ENCODE assay signal across 19 cellular contexts in genomic region chr21:34970566-34970965, GRCh38.
DNase-seq lines count a peak whose midpoint lies in the region; ATAC-seq lines count a peak whose summit lies in the region.
"Had no signal": no experiment of that assay in that cellular context is flagged by ENCODE, and none has a peak within 500 bp of the region (broad histone marks: within the 10 kb centered on the region; RNA-seq: fewer than 3 reads in every experiment).

No MANE protein-coding gene starts in this region.

- no peak for ATAC-seq in activated CD4-positive, alpha-beta T cell treated with anti-CD3 and anti-CD28 coated beads for 36 hours
- ATAC-seq in activated T-helper 17 cell treated with anti-CD3 and anti-CD28 coated beads, Interleukin-2, amount 50 U/mL, for 72 hours (replicated peaks): no peak
- ATAC-seq in stimulated activated naive B cell treated with anti-CD40 and anti-IgM and Interleukin-4, amounts not matched to agents 10 μg/mL and 1 μg/mL and 100 μg/mL, for 72 hours (replicated peaks): peak; percentile 4 to 13

- H3K4me3 ChIP-seq in CD4-positive, alpha-beta memory T cell (ENCODE audit: low read length in 2 of 2): no peak overlapping the region
- H3K4me3 ChIP-seq: SJSA1 had no signal

- H3K27ac Mint-ChIP-seq in activated CD4-positive, alpha-beta T cell treated with anti-CD3 and anti-CD28 coated beads for 36 hours: peak overlapping the region; percentile 39
- peak overlapping the region in 6 of 7 donors; percentile 5 to 86 (median 70) for H3K27ac Mint-ChIP-seq in CD4-positive, alpha-beta memory T cell
- H3K27ac Mint-ChIP-seq in activated T-helper 17 cell treated with anti-CD3 and anti-CD28 coated beads, Interleukin-2, amount 50 U/mL, for 72 hours: peak overlapping the region; percentile 99
- peak overlapping the region; percentile 95 for H3K27ac Mint-ChIP-seq in stimulated activated naive B cell treated with anti-CD40 and anti-IgM and Interleukin-4, amounts not matched to agents 10 μg/mL and 1 μg/mL and 100 μg/mL, for 72 hours
- H3K27ac Mint-ChIP-seq: IgD-negative memory B cell had no signal

- no peaks in the 10 kb centered on the region for H3K27me3 ChIP-seq in CD4-positive, alpha-beta memory T cell (ENCODE audit: insufficient read depth, low read length)
- H3K27me3 ChIP-seq: SJSA1 had no signal

- H3K27ac ChIP-seq in CD4-positive, alpha-beta memory T cell (ENCODE audit: low read depth, low read length): no peak overlapping the region
- H3K27ac ChIP-seq: SJSA1 had no signal

- H3K9me3 ChIP-seq in CD4-positive, alpha-beta memory T cell (ENCODE audit: control insufficient read depth in 1 of 2, low read length in 2 of 2): no peaks in the 10 kb centered on the region
- H3K9me3 ChIP-seq: SJSA1 had no signal

- H3K27me3 Mint-ChIP-seq in activated CD4-positive, alpha-beta T cell treated with anti-CD3 and anti-CD28 coated beads for 36 hours: peaks cover 2% of the 10 kb centered on the region
- H3K27me3 Mint-ChIP-seq in CD4-positive, alpha-beta memory T cell: no peaks in the 10 kb centered on the region
- no peaks in the 10 kb centered on the region for H3K27me3 Mint-ChIP-seq in activated T-helper 17 cell treated with anti-CD3 and anti-CD28 coated beads, Interleukin-2, amount 50 U/mL, for 72 hours
- H3K27me3 Mint-ChIP-seq in stimulated activated naive B cell treated with anti-CD40 and anti-IgM and Interleukin-4, amounts not matched to agents 10 μg/mL and 1 μg/mL and 100 μg/mL, for 72 hours: no peaks in the 10 kb centered on the region
- H3K27me3 Mint-ChIP-seq: IgD-negative memory B cell had no signal

- intact Hi-C loops in activated CD4-positive, alpha-beta T cell treated with anti-CD3 and anti-CD28 coated beads for 36 hours (cut with DNase I, micrococcal nuclease): no loop called here
- intact Hi-C loops in CD4-positive, alpha-beta memory T cell (cut with micrococcal nuclease): no loop called here

- no peak for DNase-seq in activated CD4-positive, alpha-beta T cell treated with anti-CD3 and anti-CD28 coated beads for 36 hours
- no peak for DNase-seq in activated CD4-positive, alpha-beta T cell treated with anti-CD3 and anti-CD28 coated beads, Interleukin-2, amount 50 U/mL, for 1 hour
- no peak for DNase-seq in CD4-positive, alpha-beta memory T cell
- DNase-seq in stimulated activated naive B cell treated with anti-CD40 and anti-IgM and Interleukin-4, amounts not matched to agents 10 μg/mL and 1 μg/mL and 100 μg/mL, for 72 hours: no peak
- DNase-seq in inferior parietal cortex (ENCODE audit: extremely low spot score): no peak
- no peak for DNase-seq in putamen (ENCODE audit: low spot score)
- DNase-seq in G401 (ENCODE audit: low spot score): no peak
- DNase-seq: 8988T, C1 segment of cervical spinal cord, COR-L47, H7, NCI-H1105 treated with DMSO at 0.1 percent for 48 hours, NCI-H1694 treated with DMSO at 0.1 percent for 48 hours, NCI-H2107, NCI-H2227 treated with DMSO at 0.1 percent for 48 hours, NCI-H524 had no signal

- peaks cover 3% of the 10 kb centered on the region for H3K36me3 ChIP-seq in CD4-positive, alpha-beta memory T cell (ENCODE audit: insufficient read depth, low read length)
- H3K36me3 ChIP-seq: SJSA1 had no signal

- H3K4me3 Mint-ChIP-seq in activated CD4-positive, alpha-beta T cell treated with anti-CD3 and anti-CD28 coated beads for 36 hours: no peak overlapping the region
- H3K4me3 Mint-ChIP-seq in CD4-positive, alpha-beta memory T cell: peak overlapping the region in 3 of 8 donors; percentile 12 to 65 (median 20)
- H3K4me3 Mint-ChIP-seq in activated T-helper 17 cell treated with anti-CD3 and anti-CD28 coated beads, Interleukin-2, amount 50 U/mL, for 72 hours: peak overlapping the region; percentile 93
- peak overlapping the region; percentile 9 to 39 for H3K4me3 Mint-ChIP-seq in stimulated activated naive B cell treated with anti-CD40 and anti-IgM and Interleukin-4, amounts not matched to agents 10 μg/mL and 1 μg/mL and 100 μg/mL, for 72 hours
- H3K4me3 Mint-ChIP-seq: IgD-negative memory B cell had no signal

- peaks cover 93% of the 10 kb centered on the region for H3K4me1 Mint-ChIP-seq in activated CD4-positive, alpha-beta T cell treated with anti-CD3 and anti-CD28 coated beads for 36 hours
- peaks cover 79 to 100% (median 92%) of the 10 kb centered on the region in 4 donors for H3K4me1 Mint-ChIP-seq in CD4-positive, alpha-beta memory T cell
- H3K4me1 Mint-ChIP-seq in activated T-helper 17 cell treated with anti-CD3 and anti-CD28 coated beads, Interleukin-2, amount 50 U/mL, for 72 hours: peaks cover 79% of the 10 kb centered on the region
- H3K4me1 Mint-ChIP-seq in stimulated activated naive B cell treated with anti-CD40 and anti-IgM and Interleukin-4, amounts not matched to agents 10 μg/mL and 1 μg/mL and 100 μg/mL, for 72 hours: peaks cover 61 to 93% of the 10 kb centered on the region in 2 donors

- in situ Hi-C loops in G401 (cut with HindIII; ENCODE audit: low sequenced_read_pairs): no loop called here

- H3K36me3 Mint-ChIP-seq in activated CD4-positive, alpha-beta T cell treated with anti-CD3 and anti-CD28 coated beads for 36 hours (ENCODE audit: low read depth): peaks cover 21% of the 10 kb centered on the region
- peaks cover 11 to 26% of the 10 kb centered on the region in 2 donors for H3K36me3 Mint-ChIP-seq in CD4-positive, alpha-beta memory T cell
- H3K36me3 Mint-ChIP-seq in activated T-helper 17 cell treated with anti-CD3 and anti-CD28 coated beads, Interleukin-2, amount 50 U/mL, for 72 hours (ENCODE audit: low read depth): peaks cover 17% of the 10 kb centered on the region
- H3K36me3 Mint-ChIP-seq in stimulated activated naive B cell treated with anti-CD40 and anti-IgM and Interleukin-4, amounts not matched to agents 10 μg/mL and 1 μg/mL and 100 μg/mL, for 72 hours: peaks cover 40 to 61% of the 10 kb centered on the region in 2 donors

- CTCF ChIA-PET in activated CD4-positive, alpha-beta T cell treated with anti-CD3 and anti-CD28 coated beads for 36 hours (lab: Charles Lee): interaction anchor here (0.6 to 5.1 kb wide), 2 partner anchors 13 to 93 kb away, joined by 3 to 30 read pairs; no protein-coding TSS in a partner anchor
- CTCF ChIA-PET in CD4-positive, alpha-beta memory T cell (lab: Charles Lee; ENCODE audit: partially characterized antibody): no interaction called here

- POLR2A ChIA-PET in activated CD4-positive, alpha-beta T cell treated with anti-CD3 and anti-CD28 coated beads for 36 hours (lab: Charles Lee): interaction anchor here (0.6 to 1.3 kb wide), 3 partner anchors 18 to 83 kb away, joined by 3 to 6 read pairs (median 3); no protein-coding TSS in a partner anchor
- POLR2A ChIA-PET in CD4-positive, alpha-beta memory T cell (lab: Charles Lee; ENCODE audit: partially characterized antibody): interaction anchor here (1.2 to 6.2 kb wide), 4 partner anchors 13 to 81 kb away, joined by 4 to 46 read pairs (median 7); no protein-coding TSS in a partner anchor

- no peaks in the 10 kb centered on the region for H3K9me3 Mint-ChIP-seq in activated CD4-positive, alpha-beta T cell treated with anti-CD3 and anti-CD28 coated beads for 36 hours (ENCODE audit: low read depth)
- H3K9me3 Mint-ChIP-seq in CD4-positive, alpha-beta memory T cell: no peaks in the 10 kb centered on the region
- H3K9me3 Mint-ChIP-seq in activated T-helper 17 cell treated with anti-CD3 and anti-CD28 coated beads, Interleukin-2, amount 50 U/mL, for 72 hours: no peaks in the 10 kb centered on the region
- peaks cover 0 to 3% of the 10 kb centered on the region in 2 donors for H3K9me3 Mint-ChIP-seq in stimulated activated naive B cell treated with anti-CD40 and anti-IgM and Interleukin-4, amounts not matched to agents 10 μg/mL and 1 μg/mL and 100 μg/mL, for 72 hours
- H3K9me3 Mint-ChIP-seq: IgD-negative memory B cell had no signal

- peaks cover 94% of the 10 kb centered on the region for H3K4me1 ChIP-seq in CD4-positive, alpha-beta memory T cell (ENCODE audit: insufficient read depth, low read length)

Comparison
In these comparisons a context has a peak if more than half of its experiments do, and no peak if none do; other contexts are left out.
1. ATAC-seq: peak in stimulated activated naive B cell treated with anti-CD40 and anti-IgM and Interleukin-4, amounts not matched to agents 10 μg/mL and 1 μg/mL and 100 μg/mL, for 72 hours (2 of 2); none in activated CD4-positive, alpha-beta T cell treated with anti-CD3 and anti-CD28 coated beads for 36 hours (single experiment) and activated T-helper 17 cell treated with anti-CD3 and anti-CD28 coated beads, Interleukin-2, amount 50 U/mL, for 72 hours (single experiment).
2. H3K27ac Mint-ChIP-seq: peak in every context shown above with its lines; median percentile 99 in activated T-helper 17 cell treated with anti-CD3 and anti-CD28 coated beads, Interleukin-2, amount 50 U/mL, for 72 hours; 95 in stimulated activated naive B cell treated with anti-CD40 and anti-IgM and Interleukin-4, amounts not matched to agents 10 μg/mL and 1 μg/mL and 100 μg/mL, for 72 hours; 70 in CD4-positive, alpha-beta memory T cell; 39 in activated CD4-positive, alpha-beta T cell treated with anti-CD3 and anti-CD28 coated beads for 36 hours.